In the genomic region with DNA sequence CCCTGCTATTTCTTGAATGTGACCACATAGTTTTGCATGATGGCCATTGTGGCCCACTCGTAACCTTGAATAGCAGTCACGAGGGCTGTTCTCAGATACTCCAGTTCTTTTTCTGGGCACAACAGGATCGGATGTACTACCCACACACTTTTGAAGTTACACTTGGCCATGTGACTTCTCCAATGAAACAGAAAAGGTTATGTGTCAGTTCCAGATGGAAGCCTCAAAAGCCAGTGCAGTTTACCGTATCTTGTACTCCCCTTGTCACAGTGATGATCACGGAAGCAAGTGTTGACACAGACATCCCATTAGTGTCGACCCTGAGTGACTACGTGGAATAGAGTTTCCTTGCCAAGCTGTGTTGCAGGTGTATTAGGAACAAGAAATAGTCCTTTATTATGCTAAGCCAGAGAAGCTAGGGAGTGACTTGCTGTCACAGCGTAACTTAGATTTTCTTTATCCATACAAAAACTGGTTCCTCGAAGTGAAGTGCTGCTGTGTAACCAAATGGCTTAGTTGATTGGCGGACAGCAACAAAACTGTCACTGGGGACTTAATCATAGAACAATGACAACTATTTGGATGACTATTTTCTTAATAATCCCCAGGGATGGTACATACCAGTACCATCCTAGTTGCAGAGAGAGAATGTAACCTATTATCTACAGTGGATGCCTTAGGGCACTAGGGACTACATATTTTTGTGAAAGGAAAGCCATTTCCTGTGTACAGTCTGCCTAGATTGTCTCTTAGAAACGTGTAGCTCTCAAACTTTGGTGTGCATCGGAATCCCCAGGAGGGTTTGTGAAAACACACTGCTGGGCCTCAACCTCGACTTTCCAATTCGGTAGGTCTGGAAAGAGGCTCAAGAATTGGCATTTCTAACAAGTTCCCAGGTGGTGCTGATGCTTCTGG, we compare ENCODE assay signal across 8 cellular contexts.
DNase-seq lines count a peak whose midpoint lies in the region; TF ChIP-seq lines count a peak whose summit lies in the region.

No MANE protein-coding gene starts in this region.

- peak overlapping the region; percentile 11 for H3K9ac ChIP-seq in fibroblast of lung (ENCODE audit: insufficient read depth, low read length)

- intact Hi-C loops in tibial artery (cut with DNase I; ENCODE audit: low total_unique reads): no loop called here

- peak overlapping the region; percentile 83 for H3K4me2 ChIP-seq in fibroblast of lung (ENCODE audit: extremely low read depth, insufficient read depth, low read length)

- no peak overlapping the region for H2AFZ ChIP-seq in fibroblast of lung (ENCODE audit: low read length)

- DNase-seq in activated CD4-positive, alpha-beta T cell treated with anti-CD3 and anti-CD28 coated beads for 48 hours: peak; percentile 7
- DNase-seq in activated CD4-positive, alpha-beta T cell treated with anti-CD3 and anti-CD28 coated beads, Interleukin-2, amount 50 U/mL, for 4 hours: no peak
- peak; percentile 67 for DNase-seq in NCI-H2171 treated with DMSO at 0.1 percent for 48 hours (lab: John Stamatoyannopoulos, UW)
- DNase-seq in fibroblast of lung (ENCODE audit: low read depth in 2 of 2): peak in 1 of 2 donors; percentile 51
- peak in 1 of 2 donors; percentile 51 for DNase-seq in tibial artery
- DNase-seq in cortex of kidney (lab: John Stamatoyannopoulos, UW): no peak
- DNase-seq in SKM-1 treated with dmso at 0.1 percent for 144 hours (lab: John Stamatoyannopoulos, UW; ENCODE audit: unreplicated experiment): no peak
- DNase-seq in globus pallidus (ENCODE audit: low spot score): no peak

- H3K36me3 ChIP-seq in fibroblast of lung (ENCODE audit: control insufficient read depth, insufficient read depth, low read length) (no peaks in the 10 kb centered on the region), tibial artery (peaks cover 12 to 27% (median 20%) of the 10 kb centered on the region in 3 donors)

- H3K27ac ChIP-seq in fibroblast of lung (ENCODE audit: insufficient read depth, low read length) (peak overlapping the region; percentile 85), tibial artery (peak overlapping the region; percentile 70 to 80)

- H3K27me3 ChIP-seq in fibroblast of lung (ENCODE audit: control insufficient read depth, insufficient read depth, low read length) (no peaks in the 10 kb centered on the region), tibial artery (no peaks in the 10 kb centered on the region)

- H3K9me3 ChIP-seq in fibroblast of lung (ENCODE audit: control insufficient read depth, insufficient read depth, low read depth, low read length) (no peaks in the 10 kb centered on the region), tibial artery (no peaks in the 10 kb centered on the region)

- no peak overlapping the region for H3K4me3 ChIP-seq in fibroblast of lung (replicated peaks in 1 of 4; ENCODE audit: control extremely low read depth in 1 of 4, insufficient read depth in 1 of 4, low read depth in 3 of 4, low read length in 4 of 4)
- no peak overlapping the region for H3K4me3 ChIP-seq in tibial artery

- TF ChIP-seq CTCF in fibroblast of lung (conservative IDR thresholded peaks at IDR 0.05 in 1 of 2, IDR thresholded peaks at IDR 0.05 in 1 of 2; ENCODE audit: low read depth in 1 of 2, low read length in 2 of 2) (no peak), tibial artery (IDR thresholded peaks at IDR 0.05) (no peak)

- H3K4me1 ChIP-seq in fibroblast of lung (ENCODE audit: control insufficient read depth, extremely low read depth, insufficient read depth, low read length) (peaks cover 14% of the 10 kb centered on the region), tibial artery (peaks cover 0 to 61% (median 33%) of the 10 kb centered on the region in 4 donors)

- H4K20me1 ChIP-seq in fibroblast of lung (ENCODE audit: control insufficient read depth, extremely low read depth, insufficient read depth, low read length): no peaks in the 10 kb centered on the region

- no peaks in the 10 kb centered on the region for H3K79me2 ChIP-seq in fibroblast of lung (ENCODE audit: control insufficient read depth, insufficient read depth, low read length)

Comparison
In these comparisons a context has a peak if more than half of its experiments do, and no peak if none do; other contexts are left out.
1. DNase-seq: peak in activated CD4-positive, alpha-beta T cell treated with anti-CD3 and anti-CD28 coated beads for 48 hours (single experiment) and NCI-H2171 treated with DMSO at 0.1 percent for 48 hours (single experiment); none in activated CD4-positive, alpha-beta T cell treated with anti-CD3 and anti-CD28 coated beads, Interleukin-2, amount 50 U/mL, for 4 hours (0 of 2), cortex of kidney (single experiment), SKM-1 treated with dmso at 0.1 percent for 144 hours (single experiment) and globus pallidus (single experiment).